In the genomic region with DNA sequence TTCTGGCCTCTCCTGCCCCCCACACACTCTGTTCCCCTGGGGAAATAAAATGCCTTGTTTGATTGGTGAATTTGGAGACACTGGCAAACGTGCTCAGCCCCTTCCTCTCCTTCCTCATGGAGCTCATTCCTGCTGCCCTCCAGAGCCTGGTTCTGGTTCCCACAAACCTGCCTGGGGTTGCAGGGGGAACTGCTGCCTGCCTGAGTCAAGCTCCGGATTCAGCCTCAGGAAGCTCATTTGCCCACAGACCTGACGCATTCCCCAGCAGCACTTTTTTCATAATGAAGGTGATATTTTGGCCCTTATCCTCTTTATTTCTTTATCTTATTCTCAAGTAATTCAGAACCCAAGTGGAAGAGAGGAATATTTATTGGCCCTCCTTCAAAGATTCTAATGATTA, we compare ENCODE assay signal across 30 cellular contexts.
"Had no signal": no experiment of that assay in that cellular context is flagged by ENCODE, and none has a peak within 500 bp of the region (broad histone marks: within the 10 kb centered on the region; RNA-seq: fewer than 3 reads in every experiment).

No MANE protein-coding gene starts in this region.

- H3K27me3 ChIP-seq: ascending aorta, body of pancreas, MG63, SJCRH30 had no signal

- ATAC-seq: activated CD4-positive, alpha-beta T cell treated with anti-CD3 and anti-CD28 coated beads for 36 hours; activated CD4-positive, CD25-positive, alpha-beta regulatory T cell treated with anti-CD3 and anti-CD28 coated beads, Interleukin-2, amount 50 U/mL, for 24 hours; activated CD8-positive, alpha-beta T cell treated with anti-CD3 and anti-CD28 coated beads, Interleukin-2, amount 10 ng/mL, durations not matched to agents 7 days and 5 days; body of pancreas; Panc1; WTC11 had no signal

- H3K4me1 ChIP-seq: ascending aorta, body of pancreas, SJCRH30 had no signal

- H3K27ac ChIP-seq: ascending aorta, body of pancreas, SJCRH30, SK-N-MC had no signal

- DNase-seq: activated CD4-positive, alpha-beta T cell treated with anti-CD3 and anti-CD28 coated beads for 36 hours; activated CD4-positive, alpha-beta T cell treated with anti-CD3 and anti-CD28 coated beads, Interleukin-2, amount 10 ng/mL, durations not matched to agents 7 days and 5 days; activated CD4-positive, alpha-beta T cell treated with anti-CD3 and anti-CD28 coated beads, Interleukin-2, amount 50 U/mL, for 48 hours; activated CD8-positive, alpha-beta T cell treated with anti-CD3 and anti-CD28 coated beads, Interleukin-2, amount 10 ng/mL, durations not matched to agents 7 days and 5 days; activated gamma-delta T cell; activated naive CD4-positive, alpha-beta T cell treated with Interleukin-2 at 50 U/mL for 16 hours; activated naive CD8-positive, alpha-beta T cell treated with anti-CD3 and anti-CD28 coated beads, Interleukin-2, amount 10 ng/mL, durations not matched to agents 7 days and 5 days; activated T-cell treated with anti-CD3 and anti-CD28 coated beads, Interleukin-2, amount 50 U/mL, for 24 hours; amygdala; body of pancreas; caudate nucleus; cerebellar nuclear complex; MG63; NCI-H1048; NCI-H1105 treated with DMSO at 0.1 percent for 48 hours; NCI-H1436; NCI-H1694; NCI-H1930; NCI-H2081 treated with DMSO at 0.1 percent for 48 hours; NCI-H345; NCI-H524 treated with DMSO at 0.1 percent for 48 hours; NCI-H748 treated with DMSO at 0.1 percent for 48 hours; NK-92 treated with Interleukin-12 subunit alpha and Interleukin-12 subunit beta, amount 100 ng/mL, for 24 hours; SHP77; SJCRH30 had no signal

- H3K9me3 ChIP-seq: ascending aorta, body of pancreas, MG63, SJCRH30 had no signal

- H3K4me3 ChIP-seq: ascending aorta, body of pancreas, MG63, SJCRH30, SK-N-MC had no signal

- H3K36me3 ChIP-seq: ascending aorta, MG63, SJCRH30 had no signal
